15 cellular contexts compared by ENCODE assay signal in genomic region chr6:90790696-90791095, GRCh38.
DNase-seq lines count a peak whose midpoint lies in the region; ATAC-seq, FAIRE-seq and TF ChIP-seq lines count a peak whose summit lies in the region.
"Had no signal": no experiment of that assay in that cellular context is flagged by ENCODE, and none has a peak within 500 bp of the region (broad histone marks: within the 10 kb centered on the region; RNA-seq: fewer than 3 reads in every experiment).

No MANE protein-coding gene starts in this region.

- no peak overlapping the region for H3K4me3 Mint-ChIP-seq in activated naive CD4-positive, alpha-beta T cell treated with anti-CD3 and anti-CD28 coated beads for 36 hours
- H3K4me3 Mint-ChIP-seq: activated T-cell treated with anti-CD3 and anti-CD28 coated beads, Interleukin-2, amount 50 U/mL, for 72 hours; immature natural killer cell; stimulated activated naive CD8-positive, alpha-beta T cell treated with anti-CD3 and anti-CD28 coated beads, Interleukin-15, amount 100 ng/mL, for 72 hours had no signal

- H3K18ac ChIP-seq in mesenchymal stem cell (ENCODE audit: low read depth in 1 of 2, low read length in 2 of 2) = peak overlapping the region; percentile 48 to 64

- H3K27me3 ChIP-seq in bronchial epithelial cell (ENCODE audit: control insufficient read depth, insufficient read depth, low read length) = no peaks in the 10 kb centered on the region
- H3K27me3 ChIP-seq in mesenchymal stem cell (ENCODE audit: control insufficient read depth in 1 of 2, insufficient read depth in 1 of 2, low read length in 2 of 2) = no peaks in the 10 kb centered on the region
- no peaks in the 10 kb centered on the region for H3K27me3 ChIP-seq in prostate gland (replicated peaks; ENCODE audit: insufficient read depth)
- H3K27me3 ChIP-seq: BLaER1, gastrocnemius medialis, spleen had no signal

- peak overlapping the region in 1 of 2 experiments; percentile 32 for H3K23ac ChIP-seq in mesenchymal stem cell (ENCODE audit: low read length in 2 of 2)

- H3K4me1 Mint-ChIP-seq in activated naive CD4-positive, alpha-beta T cell treated with anti-CD3 and anti-CD28 coated beads for 36 hours (ENCODE audit: low read depth) = no peaks in the 10 kb centered on the region
- H3K4me1 Mint-ChIP-seq: immature natural killer cell; stimulated activated naive CD8-positive, alpha-beta T cell treated with anti-CD3 and anti-CD28 coated beads, Interleukin-15, amount 100 ng/mL, for 72 hours had no signal

- no peak for FAIRE-seq in bronchial epithelial cell (lab: Jason Lieb, UNC)

- no peaks in the 10 kb centered on the region for H3K79me1 ChIP-seq in mesenchymal stem cell (replicated peaks; ENCODE audit: low read length, poor library complexity, severe bottlenecking)

- H3K36me3 Mint-ChIP-seq in activated naive CD4-positive, alpha-beta T cell treated with anti-CD3 and anti-CD28 coated beads for 36 hours (ENCODE audit: low read depth) = no peaks in the 10 kb centered on the region
- H3K36me3 Mint-ChIP-seq: immature natural killer cell had no signal

- no peak overlapping the region for H2BK5ac ChIP-seq in mesenchymal stem cell (ENCODE audit: low read depth, low read length, poor library complexity, severe bottlenecking)

- TF ChIP-seq POLR2A in prostate gland (IDR thresholded peaks at IDR 0.05) = no peak

- H3K27ac ChIP-seq in mesenchymal stem cell (ENCODE audit: low read length, poor library complexity, severe bottlenecking) = no peak overlapping the region
- no peak overlapping the region for H3K27ac ChIP-seq in prostate gland
- H3K27ac ChIP-seq: BLaER1, gastrocnemius medialis, spleen had no signal

- no peak overlapping the region for H3K27ac Mint-ChIP-seq in activated naive CD4-positive, alpha-beta T cell treated with anti-CD3 and anti-CD28 coated beads for 36 hours
- H3K27ac Mint-ChIP-seq: activated T-cell treated with anti-CD3 and anti-CD28 coated beads, Interleukin-2, amount 50 U/mL, for 72 hours; immature natural killer cell; stimulated activated naive CD8-positive, alpha-beta T cell treated with anti-CD3 and anti-CD28 coated beads, Interleukin-15, amount 100 ng/mL, for 72 hours had no signal

- no peak overlapping the region for H3K14ac ChIP-seq in mesenchymal stem cell (ENCODE audit: low read length in 2 of 2)

- H2BK12ac ChIP-seq in mesenchymal stem cell (ENCODE audit: low read length in 2 of 2) = peak overlapping the region in 1 of 2 experiments; percentile 4

- peaks cover 3% of the 10 kb centered on the region for H3K27me3 Mint-ChIP-seq in activated naive CD4-positive, alpha-beta T cell treated with anti-CD3 and anti-CD28 coated beads for 36 hours (ENCODE audit: low read depth)
- H3K27me3 Mint-ChIP-seq: stimulated activated naive CD8-positive, alpha-beta T cell treated with anti-CD3 and anti-CD28 coated beads, Interleukin-15, amount 100 ng/mL, for 72 hours had no signal

- H4K8ac ChIP-seq in mesenchymal stem cell (ENCODE audit: low read length) = peak overlapping the region; percentile 45

- H3K4me3 ChIP-seq in AG10803 (ENCODE audit: low read length) = no peak overlapping the region
- H3K4me3 ChIP-seq in bronchial epithelial cell (ENCODE audit: low read depth, low read length) = no peak overlapping the region
- no peak overlapping the region for H3K4me3 ChIP-seq in mesenchymal stem cell (ENCODE audit: insufficient read depth in 1 of 2, low read depth in 1 of 2, low read length in 2 of 2)
- H3K4me3 ChIP-seq in prostate gland = no peak overlapping the region
- H3K4me3 ChIP-seq: BLaER1, gastrocnemius medialis, spleen had no signal

- H3K4me1 ChIP-seq in mesenchymal stem cell (ENCODE audit: control insufficient read depth, insufficient read depth, low read depth, low read length) (no peaks in the 10 kb centered on the region), prostate gland (replicated peaks) (no peaks in the 10 kb centered on the region)
- H3K4me1 ChIP-seq: BLaER1, gastrocnemius medialis, spleen had no signal

- 25% methylated on average over 2 of the region's 2 CpGs for WGBS in mesenchymal stem cell
- WGBS in prostate gland = 66% methylated on average over 2 of the region's 2 CpGs

- H2BK15ac ChIP-seq in mesenchymal stem cell (ENCODE audit: low read depth, poor library complexity, severe bottlenecking) = no peak overlapping the region

- no peaks in the 10 kb centered on the region for H3K9me3 ChIP-seq in mesenchymal stem cell (ENCODE audit: control insufficient read depth, low read length)
- no peaks in the 10 kb centered on the region for H3K9me3 ChIP-seq in prostate gland
- H3K9me3 ChIP-seq: BLaER1, gastrocnemius medialis, spleen had no signal

- H2BK120ac ChIP-seq in mesenchymal stem cell (ENCODE audit: low read depth, low read length) = no peak overlapping the region

- H3K36me3 ChIP-seq in bronchial epithelial cell (ENCODE audit: control insufficient read depth, insufficient read depth, low read length) (no peaks in the 10 kb centered on the region), mesenchymal stem cell (ENCODE audit: control insufficient read depth in 1 of 2, insufficient read depth in 2 of 2, low read depth in 1 of 2, low read length in 2 of 2) (no peaks in the 10 kb centered on the region), prostate gland (no peaks in the 10 kb centered on the region)
- H3K36me3 ChIP-seq: BLaER1, gastrocnemius medialis, spleen had no signal

- H2AK5ac ChIP-seq in mesenchymal stem cell (ENCODE audit: low read length, severe bottlenecking) = no peak overlapping the region

- intact Hi-C loops in prostate gland (cut with DNase I) = no loop called here
- intact Hi-C loops in activated naive CD4-positive, alpha-beta T cell treated with anti-CD3 and anti-CD28 coated beads for 36 hours (cut with micrococcal nuclease) = no loop called here

- H3K9ac ChIP-seq in mesenchymal stem cell (ENCODE audit: low read length) = peak overlapping the region; percentile 54
- H3K9ac ChIP-seq: BLaER1 had no signal

- peak; percentile 74 for DNase-seq in AG10803 (ENCODE audit: low read depth)
- peak; percentile 73 for DNase-seq in LHCN-M2 (ENCODE audit: low read depth)
- peak; percentile 85 for DNase-seq in bronchial epithelial cell (ENCODE audit: low read depth)
- peak; percentile 75 for DNase-seq in mesenchymal stem cell
- DNase-seq in prostate gland (ENCODE audit: low spot score) = no peak
- no peak for DNase-seq in stimulated activated CD4-positive, alpha-beta T cell treated with anti-CD3 and anti-CD28 coated beads, Interleukin-1b, Interleukin-23, amount 100 ng/mL, for 48 hours
- DNase-seq in activated naive CD4-positive, alpha-beta T cell treated with anti-CD3 and anti-CD28 coated beads for 36 hours = no peak
- DNase-seq: activated T-cell treated with anti-CD3 and anti-CD28 coated beads, Interleukin-2, amount 50 U/mL, for 72 hours; amygdala; gastrocnemius medialis; immature natural killer cell; spleen; stimulated activated naive CD8-positive, alpha-beta T cell treated with anti-CD3 and anti-CD28 coated beads, Interleukin-15, amount 100 ng/mL, for 72 hours had no signal

- TF ChIP-seq CTCF in AG10803 (conservative IDR thresholded peaks at IDR 0.05; ENCODE audit: low read length) (no peak), bronchial epithelial cell (IDR thresholded peaks at IDR 0.05; ENCODE audit: insufficient read depth, low read length, severe bottlenecking) (no peak), prostate gland (IDR thresholded peaks at IDR 0.05) (no peak)

- H4K91ac ChIP-seq in mesenchymal stem cell (ENCODE audit: low read length) = peak overlapping the region; percentile 73

- H3K9me3 Mint-ChIP-seq in activated naive CD4-positive, alpha-beta T cell treated with anti-CD3 and anti-CD28 coated beads for 36 hours = no peaks in the 10 kb centered on the region
- H3K9me3 Mint-ChIP-seq: activated T-cell treated with anti-CD3 and anti-CD28 coated beads, Interleukin-2, amount 50 U/mL, for 72 hours; immature natural killer cell; stimulated activated naive CD8-positive, alpha-beta T cell treated with anti-CD3 and anti-CD28 coated beads, Interleukin-15, amount 100 ng/mL, for 72 hours had no signal

- ATAC-seq in HG03196 (IDR thresholded peaks at IDR 0.05; ENCODE audit: unreplicated experiment) = no peak
- ATAC-seq: activated T-cell treated with anti-CD3 and anti-CD28 coated beads, Interleukin-2, amount 50 U/mL, for 72 hours; gastrocnemius medialis; stimulated activated naive CD8-positive, alpha-beta T cell treated with anti-CD3 and anti-CD28 coated beads, Interleukin-15, amount 100 ng/mL, for 72 hours had no signal

- H2AFZ ChIP-seq in mesenchymal stem cell (ENCODE audit: low read depth, low read length) = peak overlapping the region; percentile 5

- peak overlapping the region in 1 of 2 experiments; percentile 63 for H3K4ac ChIP-seq in mesenchymal stem cell (ENCODE audit: low read depth in 1 of 2, low read length in 2 of 2)

- CTCF ChIA-PET in activated naive CD4-positive, alpha-beta T cell treated with anti-CD3 and anti-CD28 coated beads for 36 hours (lab: Charles Lee) = no interaction called here

- H3K4me2 ChIP-seq in mesenchymal stem cell (ENCODE audit: low read length, poor library complexity, severe bottlenecking) = no peak overlapping the region
- H3K4me2 ChIP-seq: BLaER1 had no signal

Comparison
In these comparisons a context has a peak if more than half of its experiments do, and no peak if none do; other contexts are left out.
1. DNase-seq: peak in AG10803 (single experiment), LHCN-M2 (single experiment), bronchial epithelial cell (single experiment) and mesenchymal stem cell (single experiment); none in prostate gland (single experiment), stimulated activated CD4-positive, alpha-beta T cell treated with anti-CD3 and anti-CD28 coated beads, Interleukin-1b, Interleukin-23, amount 100 ng/mL, for 48 hours (single experiment) and activated naive CD4-positive, alpha-beta T cell treated with anti-CD3 and anti-CD28 coated beads for 36 hours (single experiment).